In genomic region chr18:21448301-21448700, GRCh38 we compare ENCODE assay signal across 20 cellular contexts.
"Had no signal": no experiment of that assay in that cellular context is flagged by ENCODE, and none has a peak within 500 bp of the region (broad histone marks: within the 10 kb centered on the region; RNA-seq: fewer than 3 reads in every experiment).

No MANE protein-coding gene starts in this region.

- ATAC-seq: esophagus mucosa, left colon, lower lobe of right lung had no signal

- H3K36me3 Mint-ChIP-seq: activated naive CD4-positive, alpha-beta T cell treated with anti-CD3 and anti-CD28 coated beads, Interleukin-2, amount 50 U/mL, for 24 hours had no signal

- H3K9me3 Mint-ChIP-seq: activated naive CD4-positive, alpha-beta T cell treated with anti-CD3 and anti-CD28 coated beads, Interleukin-2, amount 50 U/mL, for 24 hours; dendritic cell treated with granulocyte-macrophage colony-stimulating factor and Interleukin-4, amounts not matched to agents 40 ng/mL and 50 ng/mL, for 4 days; stimulated activated naive CD8-positive, alpha-beta T cell treated with anti-CD3 and anti-CD28 coated beads, Interleukin-15, Interleukin-2, amounts not matched to agents 100 ng/mL and 50 ng/mL, for 24 hours had no signal

- H3K36me3 ChIP-seq: cardiac muscle cell, lower lobe of right lung, right atrium auricular region, suprapubic skin, transverse colon, vagina, WERI-Rb-1 had no signal

- H3K9me3 ChIP-seq: lower lobe of right lung, right atrium auricular region, suprapubic skin, transverse colon, vagina had no signal

- H3K4me1 Mint-ChIP-seq: activated naive CD4-positive, alpha-beta T cell treated with anti-CD3 and anti-CD28 coated beads, Interleukin-2, amount 50 U/mL, for 24 hours had no signal

- H3K27me3 ChIP-seq: cardiac muscle cell, right atrium auricular region, suprapubic skin, transverse colon, vagina had no signal

- H3K27ac ChIP-seq: cardiac muscle cell, lower lobe of right lung, right atrium auricular region, skin epidermis, suprapubic skin, transverse colon, vagina, WERI-Rb-1 had no signal

- DNase-seq: activated CD4-positive, alpha-beta T cell treated with anti-CD3 and anti-CD28 coated beads, Interleukin-2, amount 50 U/mL, for 4 hours; activated gamma-delta T cell; effector CD8-positive, alpha-beta T cell; left colon; lower lobe of right lung; occipital lobe; stimulated activated CD4-positive, alpha-beta T cell treated with anti-CD3 and anti-CD28 coated beads, Interleukin-15, amount 100 ng/mL, for 24 hours; stimulated activated CD4-positive, alpha-beta T cell treated with anti-CD3 and anti-CD28 coated beads, Interleukin-2, amount 100 ng/mL, for 48 hours; T-helper 2 cell; transverse colon; WERI-Rb-1 had no signal

- H3K4me1 ChIP-seq: lower lobe of right lung, suprapubic skin had no signal

- H3K27ac Mint-ChIP-seq: activated naive CD4-positive, alpha-beta T cell treated with anti-CD3 and anti-CD28 coated beads, Interleukin-2, amount 50 U/mL, for 24 hours; dendritic cell treated with granulocyte-macrophage colony-stimulating factor and Interleukin-4, amounts not matched to agents 40 ng/mL and 50 ng/mL, for 4 days; stimulated activated naive CD8-positive, alpha-beta T cell treated with anti-CD3 and anti-CD28 coated beads, Interleukin-15, Interleukin-2, amounts not matched to agents 100 ng/mL and 50 ng/mL, for 24 hours had no signal

- H3K4me3 ChIP-seq: cardiac muscle cell, lower lobe of right lung, right atrium auricular region, skin epidermis, suprapubic skin, transverse colon, vagina had no signal

- H3K27me3 Mint-ChIP-seq: dendritic cell treated with granulocyte-macrophage colony-stimulating factor and Interleukin-4, amounts not matched to agents 40 ng/mL and 50 ng/mL, for 4 days had no signal

- H3K4me3 Mint-ChIP-seq: activated naive CD4-positive, alpha-beta T cell treated with anti-CD3 and anti-CD28 coated beads, Interleukin-2, amount 50 U/mL, for 24 hours; dendritic cell treated with granulocyte-macrophage colony-stimulating factor and Interleukin-4, amounts not matched to agents 40 ng/mL and 50 ng/mL, for 4 days; stimulated activated naive CD8-positive, alpha-beta T cell treated with anti-CD3 and anti-CD28 coated beads, Interleukin-15, Interleukin-2, amounts not matched to agents 100 ng/mL and 50 ng/mL, for 24 hours had no signal
